ENCODE assay signal across 15 cellular contexts in genomic region chr11:1868636-1869291, GRCh38. TPM values are rescaled to one million over a fixed set of nuclear protein-coding genes. Genes with fewer than 3 reads are reported as not detected.
DNase-seq lines count a peak whose midpoint lies in the region; ATAC-seq and TF ChIP-seq lines count a peak whose summit lies in the region.
"Had no signal": no experiment of that assay in that cellular context is flagged by ENCODE, and none has a peak within 500 bp of the region (broad histone marks: within the 10 kb centered on the region; RNA-seq: fewer than 3 reads in every experiment).

No MANE protein-coding gene starts in this region.

- H3K27me3 ChIP-seq in esophagus squamous epithelium (peaks cover 0 to 25% (median 0%) of the 10 kb centered on the region in 4 donors), transverse colon (no peaks in the 10 kb centered on the region), HAP-1 (ENCODE audit: low read depth) (peaks cover 26% of the 10 kb centered on the region; the same call in 1 of the 2 replicates)

- no peak for TF ChIP-seq EP300 in transverse colon (IDR thresholded peaks at IDR 0.05; ENCODE audit: low read depth)

- 54 to 75% methylated on average over 3 to 11 of the region's 25 CpGs for WGBS in esophagus squamous epithelium, 2 donors
- WGBS in transverse colon (ENCODE audit: low coverage in 1 of 2), 2 donors: 63% methylated on average over 15 of the region's 25 CpGs; no CpG with 5 or more reads in 1 of the 2 donors

- H3K9me3 ChIP-seq in esophagus squamous epithelium (no peaks in the 10 kb centered on the region), transverse colon (no peaks in the 10 kb centered on the region), HAP-1 (no peaks in the 10 kb centered on the region)

- in situ Hi-C loops in transverse colon (cut with MboI; ENCODE audit: low pct_ligation_motif_present in 1 of 4, low pct_unique_long_range_greater_than_20kb in 1 of 4, low sequenced_read_pairs in 3 of 4): no loop called here
- in situ Hi-C loops in HAP-1 (cut with MboI; ENCODE audit: low sequenced_read_pairs): loop anchor here (25.0 kb wide), 1 partner anchor 294 kb away; the partner anchor contains the start of genes INS and TH

- CTCF ChIA-PET in activated CD4-positive, alpha-beta memory T cell treated with anti-CD3 and anti-CD28 coated beads for 36 hours (lab: Charles Lee): interaction anchor here (0.6 to 3.1 kb wide), 4 partner anchors 9 to 132 kb away, joined by 3 to 18 read pairs (median 4); no protein-coding TSS in a partner anchor
- CTCF ChIA-PET in activated CD4-positive, alpha-beta memory T cell treated with anti-CD3 and anti-CD28 coated beads, Interleukin-2, amount 10 ng/mL, durations not matched to agents 7 days and 5 days (lab: Charles Lee): interaction anchor here (1.2 to 2.8 kb wide), 2 partner anchors 14 to 175 kb away, joined by 3 to 15 read pairs; no protein-coding TSS in a partner anchor

- H3K4me1 Mint-ChIP-seq in activated CD4-positive, alpha-beta memory T cell treated with anti-CD3 and anti-CD28 coated beads for 36 hours (ENCODE audit: low read depth): peaks cover 56% of the 10 kb centered on the region
- H3K4me1 Mint-ChIP-seq in activated CD4-positive, alpha-beta memory T cell treated with anti-CD3 and anti-CD28 coated beads, Interleukin-2, amount 10 ng/mL, durations not matched to agents 7 days and 5 days: peaks cover 45% of the 10 kb centered on the region
- peaks cover 35 to 50% of the 10 kb centered on the region in 2 donors for H3K4me1 Mint-ChIP-seq in natural killer cell treated with Interleukin-12 subunit alpha and Interleukin-12 subunit beta and Interleukin-15 and Interleukin-18, amount 100 ng/mL, for 72 hours (ENCODE audit: low read depth in 2 of 2)

- H3K4me3 ChIP-seq in esophagus squamous epithelium (peak overlapping the region in 3 of 4 donors; percentile 42 to 51 (median 50)), transverse colon (peak overlapping the region in 2 of 4 donors; percentile 27 to 28), HAP-1 (no peak overlapping the region)
- H3K4me3 ChIP-seq: dorsolateral prefrontal cortex, smooth muscle cell had no signal

- H3K36me3 Mint-ChIP-seq in activated CD4-positive, alpha-beta memory T cell treated with anti-CD3 and anti-CD28 coated beads for 36 hours: peaks cover 3% of the 10 kb centered on the region
- H3K36me3 Mint-ChIP-seq in activated CD4-positive, alpha-beta memory T cell treated with anti-CD3 and anti-CD28 coated beads, Interleukin-2, amount 10 ng/mL, durations not matched to agents 7 days and 5 days (ENCODE audit: low read depth): peaks cover 22% of the 10 kb centered on the region
- H3K36me3 Mint-ChIP-seq in natural killer cell treated with Interleukin-12 subunit alpha and Interleukin-12 subunit beta and Interleukin-15 and Interleukin-18, amount 100 ng/mL, for 72 hours: no peaks in the 10 kb centered on the region
- H3K36me3 Mint-ChIP-seq: activated naive CD8-positive, alpha-beta T cell had no signal

- DNase-seq in activated CD4-positive, alpha-beta memory T cell treated with anti-CD3 and anti-CD28 coated beads for 36 hours: no peak
- DNase-seq in activated CD4-positive, alpha-beta memory T cell treated with anti-CD3 and anti-CD28 coated beads, Interleukin-2, amount 10 ng/mL, durations not matched to agents 7 days and 5 days: no peak
- DNase-seq in esophagus squamous epithelium (lab: John Stamatoyannopoulos, UW) (no peak), transverse colon (no peak), HAP-1 (ENCODE audit: low spot score in 2 of 2) (no peak), amygdala (lab: John Stamatoyannopoulos, UW) (no peak)
- DNase-seq in natural killer cell treated with Interleukin-12 subunit alpha and Interleukin-12 subunit beta and Interleukin-15 and Interleukin-18, amount 100 ng/mL, for 72 hours (ENCODE audit: low spot score): no peak
- DNase-seq: dorsolateral prefrontal cortex, NCI-H510A treated with DMSO at 0.1 percent for 48 hours, SIG-M5 had no signal

- TF ChIP-seq CTCF in esophagus squamous epithelium (IDR thresholded peaks at IDR 0.05) (no peak), transverse colon (IDR thresholded peaks at IDR 0.05) (no peak)

- no peaks in the 10 kb centered on the region for H3K27me3 Mint-ChIP-seq in activated CD4-positive, alpha-beta memory T cell treated with anti-CD3 and anti-CD28 coated beads for 36 hours
- H3K27me3 Mint-ChIP-seq in activated CD4-positive, alpha-beta memory T cell treated with anti-CD3 and anti-CD28 coated beads, Interleukin-2, amount 10 ng/mL, durations not matched to agents 7 days and 5 days: no peaks in the 10 kb centered on the region
- H3K27me3 Mint-ChIP-seq in natural killer cell treated with Interleukin-12 subunit alpha and Interleukin-12 subunit beta and Interleukin-15 and Interleukin-18, amount 100 ng/mL, for 72 hours: no peaks in the 10 kb centered on the region
- H3K27me3 Mint-ChIP-seq: activated naive CD8-positive, alpha-beta T cell had no signal

- no peak for ATAC-seq in natural killer cell treated with Interleukin-12 subunit alpha and Interleukin-12 subunit beta and Interleukin-15 and Interleukin-18, amount 100 ng/mL, for 72 hours
- ATAC-seq in GM18867 (IDR thresholded peaks at IDR 0.05; ENCODE audit: unreplicated experiment): no peak

- peak overlapping the region; percentile 38 for H3K27ac Mint-ChIP-seq in activated CD4-positive, alpha-beta memory T cell treated with anti-CD3 and anti-CD28 coated beads for 36 hours
- H3K27ac Mint-ChIP-seq in activated CD4-positive, alpha-beta memory T cell treated with anti-CD3 and anti-CD28 coated beads, Interleukin-2, amount 10 ng/mL, durations not matched to agents 7 days and 5 days: no peak overlapping the region
- H3K27ac Mint-ChIP-seq in natural killer cell treated with Interleukin-12 subunit alpha and Interleukin-12 subunit beta and Interleukin-15 and Interleukin-18, amount 100 ng/mL, for 72 hours: peak overlapping the region in 1 of 2 donors; percentile 38
- H3K27ac Mint-ChIP-seq: activated naive CD8-positive, alpha-beta T cell had no signal

- H3K27ac ChIP-seq in esophagus squamous epithelium (peak overlapping the region; percentile 33 to 91 (median 78)), transverse colon (peak overlapping the region; percentile 62 to 71 (median 70))
- H3K27ac ChIP-seq: dorsolateral prefrontal cortex had no signal

- intact Hi-C loops in activated CD4-positive, alpha-beta memory T cell treated with anti-CD3 and anti-CD28 coated beads for 36 hours (cut with micrococcal nuclease): no loop called here
- intact Hi-C loops in esophagus squamous epithelium (cut with DNase I) (no loop called here), transverse colon (cut with DNase I; ENCODE audit: low total_unique reads) (no loop called here)

- TF ChIP-seq POLR2A in esophagus squamous epithelium (IDR thresholded peaks at IDR 0.05): peak in 1 of 4 donors; percentile 22
- TF ChIP-seq POLR2A in transverse colon (IDR thresholded peaks at IDR 0.05): no peak

- POLR2A ChIA-PET in activated CD4-positive, alpha-beta memory T cell treated with anti-CD3 and anti-CD28 coated beads for 36 hours (lab: Charles Lee): interaction anchor here (0.6 to 2.8 kb wide), 2 partner anchors 12 to 14 kb away, joined by 3 to 13 read pairs; no protein-coding TSS in a partner anchor
- POLR2A ChIA-PET in activated CD4-positive, alpha-beta memory T cell treated with anti-CD3 and anti-CD28 coated beads, Interleukin-2, amount 10 ng/mL, durations not matched to agents 7 days and 5 days (lab: Charles Lee): interaction anchor here (2.1 kb wide), 1 partner anchor 16 kb away, joined by 9 read pairs; the partner anchor contains the start of gene LSP1

- H3K9me3 Mint-ChIP-seq in activated CD4-positive, alpha-beta memory T cell treated with anti-CD3 and anti-CD28 coated beads for 36 hours: no peaks in the 10 kb centered on the region
- H3K9me3 Mint-ChIP-seq in activated CD4-positive, alpha-beta memory T cell treated with anti-CD3 and anti-CD28 coated beads, Interleukin-2, amount 10 ng/mL, durations not matched to agents 7 days and 5 days: no peaks in the 10 kb centered on the region
- H3K9me3 Mint-ChIP-seq in natural killer cell treated with Interleukin-12 subunit alpha and Interleukin-12 subunit beta and Interleukin-15 and Interleukin-18, amount 100 ng/mL, for 72 hours: no peaks in the 10 kb centered on the region

- peaks cover 38 to 100% (median 50%) of the 10 kb centered on the region in 3 donors for H3K4me1 ChIP-seq in esophagus squamous epithelium
- H3K4me1 ChIP-seq in transverse colon: peaks cover 18 to 44% (median 29%) of the 10 kb centered on the region in 4 donors
- H3K4me1 ChIP-seq in HAP-1: no peaks in the 10 kb centered on the region

- no peaks in the 10 kb centered on the region for H3K36me3 ChIP-seq in esophagus squamous epithelium
- H3K36me3 ChIP-seq in transverse colon: no peaks in the 10 kb centered on the region
- no peaks in the 10 kb centered on the region for H3K36me3 ChIP-seq in HAP-1 (replicated peaks)

- peak overlapping the region; percentile 23 for H3K4me3 Mint-ChIP-seq in activated CD4-positive, alpha-beta memory T cell treated with anti-CD3 and anti-CD28 coated beads for 36 hours
- H3K4me3 Mint-ChIP-seq in activated CD4-positive, alpha-beta memory T cell treated with anti-CD3 and anti-CD28 coated beads, Interleukin-2, amount 10 ng/mL, durations not matched to agents 7 days and 5 days: no peak overlapping the region
- peak overlapping the region; percentile 19 for H3K4me3 Mint-ChIP-seq in natural killer cell treated with Interleukin-12 subunit alpha and Interleukin-12 subunit beta and Interleukin-15 and Interleukin-18, amount 100 ng/mL, for 72 hours

RNA-seq across cellular contexts. Expression of gene LSP1, which starts 15.9 kb away (rescaled TPM):
- 100 to 1,000 TPM; 179 to 181 TPM for total RNA-seq in activated CD4-positive, alpha-beta memory T cell treated with anti-CD3 and anti-CD28 coated beads for 36 hours
- 100 to 1,000 TPM; 590 TPM for total RNA-seq in activated CD4-positive, alpha-beta memory T cell treated with anti-CD3 and anti-CD28 coated beads, Interleukin-2, amount 10 ng/mL, durations not matched to agents 7 days and 5 days
- total RNA-seq in esophagus squamous epithelium (10 to 100 TPM; 23.3 to 75.9 (median 46.4) TPM), transverse colon (10 to 100 TPM; 12.3 to 69.6 (median 23.2) TPM)
- 100 to 1,000 TPM; 240 to 358 TPM for total RNA-seq in natural killer cell treated with Interleukin-12 subunit alpha and Interleukin-12 subunit beta and Interleukin-15 and Interleukin-18, amount 100 ng/mL, for 72 hours
- total RNA-seq: A673 had no signal

RNA-seq across cellular contexts. Expression of gene PRR33, which starts 22.9 kb away (rescaled TPM):
- total RNA-seq in activated CD4-positive, alpha-beta memory T cell treated with anti-CD3 and anti-CD28 coated beads for 36 hours: under 1 TPM in 1 of 2 experiments, not detected in 1; 0.07 TPM
- total RNA-seq in activated CD4-positive, alpha-beta memory T cell treated with anti-CD3 and anti-CD28 coated beads, Interleukin-2, amount 10 ng/mL, durations not matched to agents 7 days and 5 days: under 1 TPM; 0.08 TPM
- total RNA-seq in esophagus squamous epithelium: not detected
- not detected for total RNA-seq in natural killer cell treated with Interleukin-12 subunit alpha and Interleukin-12 subunit beta and Interleukin-15 and Interleukin-18, amount 100 ng/mL, for 72 hours
- not detected for total RNA-seq in transverse colon
- total RNA-seq: A673, dorsolateral prefrontal cortex, lower leg skin, smooth muscle cell had no signal

RNA-seq across cellular contexts. Expression of gene TNNI2, which starts 30.0 kb away (rescaled TPM):
- total RNA-seq in activated CD4-positive, alpha-beta memory T cell treated with anti-CD3 and anti-CD28 coated beads for 36 hours: not detected
- total RNA-seq in activated CD4-positive, alpha-beta memory T cell treated with anti-CD3 and anti-CD28 coated beads, Interleukin-2, amount 10 ng/mL, durations not matched to agents 7 days and 5 days: under 1 TPM; 0.38 to 0.60 TPM
- total RNA-seq in esophagus squamous epithelium (10 to 100 TPM in 3 of 4 donors, not detected in 1; 14.7 to 23.8 (median 15.0) TPM), transverse colon (10 to 100 TPM in 1 of 4 donors, 1 to 10 TPM in 1, not detected in 2; 3.5 to 35.9 TPM)
- 1 to 10 TPM in 1 of 2 donors, not detected in 1; 1.4 TPM for total RNA-seq in natural killer cell treated with Interleukin-12 subunit alpha and Interleukin-12 subunit beta and Interleukin-15 and Interleukin-18, amount 100 ng/mL, for 72 hours
- total RNA-seq: A673 had no signal

RNA-seq across cellular contexts. Expression of gene SYT8, which starts 34.0 kb away (rescaled TPM):
- total RNA-seq in activated CD4-positive, alpha-beta memory T cell treated with anti-CD3 and anti-CD28 coated beads for 36 hours: not detected
- not detected for total RNA-seq in activated CD4-positive, alpha-beta memory T cell treated with anti-CD3 and anti-CD28 coated beads, Interleukin-2, amount 10 ng/mL, durations not matched to agents 7 days and 5 days
- total RNA-seq in esophagus squamous epithelium: 100 to 1,000 TPM in 1 of 4 donors, 10 to 100 TPM in 3; 28.7 to 110 (median 69.3) TPM
- total RNA-seq in natural killer cell treated with Interleukin-12 subunit alpha and Interleukin-12 subunit beta and Interleukin-15 and Interleukin-18, amount 100 ng/mL, for 72 hours: not detected
- 1 to 10 TPM in 2 of 4 donors, not detected in 2; 1.4 to 4.1 TPM for total RNA-seq in transverse colon
- total RNA-seq: A673 had no signal

RNA-seq across cellular contexts. Expression of gene TNNT3, which starts 50.7 kb away (rescaled TPM):
- 1 to 10 TPM; 6.0 to 6.8 TPM for total RNA-seq in activated CD4-positive, alpha-beta memory T cell treated with anti-CD3 and anti-CD28 coated beads for 36 hours
- 1 to 10 TPM; 6.6 to 9.7 TPM for total RNA-seq in activated CD4-positive, alpha-beta memory T cell treated with anti-CD3 and anti-CD28 coated beads, Interleukin-2, amount 10 ng/mL, durations not matched to agents 7 days and 5 days
- 1 to 10 TPM in 2 of 4 donors, under 1 TPM in 1, not detected in 1; 0.76 to 3.1 (median 1.6) TPM for total RNA-seq in esophagus squamous epithelium
- total RNA-seq in natural killer cell treated with Interleukin-12 subunit alpha and Interleukin-12 subunit beta and Interleukin-15 and Interleukin-18, amount 100 ng/mL, for 72 hours: under 1 TPM in 1 of 2 donors, not detected in 1; 0.33 TPM
- 1 to 10 TPM in 2 of 4 donors, not detected in 2; 1.9 to 3.3 TPM for total RNA-seq in transverse colon
- total RNA-seq: A673 had no signal
